Comparison of ENCODE assay signal across 30 cellular contexts in the genomic region with DNA sequence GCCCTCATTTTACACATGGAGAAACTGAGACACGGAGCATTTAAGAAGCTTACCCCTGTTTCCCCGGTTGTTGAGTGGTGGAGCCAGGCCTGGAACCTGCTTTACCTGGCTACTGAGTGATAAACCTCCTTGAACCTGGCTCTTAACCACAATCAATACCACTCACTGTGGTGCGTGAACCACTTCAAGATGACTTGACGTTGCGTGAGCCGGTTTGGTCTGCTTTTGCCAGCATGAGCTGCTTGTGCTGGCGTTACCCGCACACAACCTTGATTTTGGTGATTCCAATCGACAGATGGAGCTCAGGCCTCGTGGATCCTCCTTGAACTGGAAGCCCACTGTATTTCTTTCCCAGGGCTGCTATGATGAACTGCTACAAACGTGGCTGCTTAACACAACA. TPM values are rescaled to one million over a fixed set of nuclear protein-coding genes. Genes with fewer than 3 reads are reported as not detected.
DNase-seq lines count a peak whose midpoint lies in the region; ATAC-seq, FAIRE-seq and TF ChIP-seq lines count a peak whose summit lies in the region.
"Had no signal": no experiment of that assay in that cellular context is flagged by ENCODE, and none has a peak within 500 bp of the region (broad histone marks: within the 10 kb centered on the region; RNA-seq: fewer than 3 reads in every experiment).

No MANE protein-coding gene starts in this region.

- H3K36me3 ChIP-seq in right atrium auricular region (no peaks in the 10 kb centered on the region), WERI-Rb-1 (no peaks in the 10 kb centered on the region), upper lobe of right lung (no peaks in the 10 kb centered on the region), small intestine (ENCODE audit: control insufficient read depth in 2 of 2, insufficient read depth in 2 of 2, low read length in 2 of 2) (no peaks in the 10 kb centered on the region)
- H3K36me3 ChIP-seq: gastroesophageal sphincter, upper lobe of left lung had no signal

- WGBS in small intestine, 3 donors = 86 to 95% (median 91%) methylated on average over 11 of the region's 11 CpGs

- intact Hi-C loops in Right ventricle myocardium superior (cut with DNase I) = no loop called here
- intact Hi-C loops in upper lobe of right lung (cut with DNase I) = no loop called here

- DNase-seq in right atrium auricular region (ENCODE audit: low spot score) (peak; percentile 32), Right ventricle myocardium superior (no peak), WERI-Rb-1 (no peak), mesenteric fat pad (ENCODE audit: low spot score) (peak; percentile 45), upper lobe of right lung (peak; percentile 31), NCI-H2029 treated with DMSO at 0.1 percent for 48 hours (lab: John Stamatoyannopoulos, UW) (no peak), retina (no peak), small intestine (no peak)
- DNase-seq: activated B cell treated with CpG ODN at 0.5 μM for 24 hours; activated CD4-positive, alpha-beta T cell treated with anti-CD3 and anti-CD28 coated beads, Interleukin-2, amount 50 U/mL, for 4 hours; activated naive CD8-positive, alpha-beta T cell treated with anti-CD3 and anti-CD28 coated beads, Interleukin-2, amount 50 U/mL, for 24 hours; activated T-cell treated with anti-CD3 and anti-CD28 coated beads, Interleukin-2, amount 50 U/mL, for 24 hours; C1 segment of cervical spinal cord; midbrain; MV-4-11; naive thymus-derived CD4-positive, alpha-beta T cell; NCI-H146; NCI-H2171 treated with DMSO at 0.1 percent for 48 hours; NCI-H524; SIG-M5; SW 1271; T1000; upper lobe of left lung had no signal

- H3K27me3 ChIP-seq in right atrium auricular region (no peaks in the 10 kb centered on the region), WERI-Rb-1 (ENCODE audit: insufficient read depth, low read depth, severe bottlenecking) (no peaks in the 10 kb centered on the region), upper lobe of right lung (no peaks in the 10 kb centered on the region), small intestine (ENCODE audit: control insufficient read depth in 2 of 2, insufficient read depth in 2 of 2, low read length in 2 of 2) (no peaks in the 10 kb centered on the region)
- H3K27me3 ChIP-seq: gastroesophageal sphincter, hepatocyte, upper lobe of left lung had no signal

- H3K4me3 ChIP-seq in right atrium auricular region (no peak overlapping the region), WERI-Rb-1 (ENCODE audit: low read depth, low read length) (no peak overlapping the region), upper lobe of right lung (no peak overlapping the region), small intestine (ENCODE audit: low read depth in 1 of 2, low read length in 2 of 2) (no peak overlapping the region)
- H3K4me3 ChIP-seq: gastroesophageal sphincter, GM12878, hepatocyte, upper lobe of left lung had no signal

- peaks cover 0 to 46% of the 10 kb centered on the region in 2 donors for H3K4me1 ChIP-seq in right atrium auricular region
- peaks cover 38% of the 10 kb centered on the region for H3K4me1 ChIP-seq in upper lobe of right lung
- H3K4me1 ChIP-seq in small intestine (ENCODE audit: control insufficient read depth in 2 of 2, insufficient read depth in 1 of 2, low read depth in 1 of 2, low read length in 1 of 2) = peaks cover 5 to 9% of the 10 kb centered on the region in 2 donors

- TF ChIP-seq CTCF in right atrium auricular region (IDR thresholded peaks at IDR 0.05) (no peak), WERI-Rb-1 (IDR thresholded peaks at IDR 0.05; ENCODE audit: low read depth, low read length) (no peak), upper lobe of right lung (IDR thresholded peaks at IDR 0.05) (no peak)

- H3K27ac ChIP-seq in right atrium auricular region = no peak overlapping the region
- H3K27ac ChIP-seq in WERI-Rb-1 = peak overlapping the region; percentile 34
- no peak overlapping the region for H3K27ac ChIP-seq in upper lobe of right lung
- no peak overlapping the region for H3K27ac ChIP-seq in small intestine (ENCODE audit: low read depth in 1 of 2, low read length in 1 of 2)
- H3K27ac ChIP-seq: gastroesophageal sphincter, hepatocyte, upper lobe of left lung had no signal

- ATAC-seq in Right ventricle myocardium superior (ENCODE audit: poor library complexity) = no peak
- no peak for ATAC-seq in upper lobe of right lung
- ATAC-seq: activated naive CD8-positive, alpha-beta T cell treated with anti-CD3 and anti-CD28 coated beads, Interleukin-2, amount 50 U/mL, for 24 hours; gastroesophageal sphincter; GM12878; naive thymus-derived CD4-positive, alpha-beta T cell; Panc1 had no signal

- no peaks in the 10 kb centered on the region for H3K9me3 ChIP-seq in right atrium auricular region
- H3K9me3 ChIP-seq in WERI-Rb-1 (ENCODE audit: severe bottlenecking) = no peaks in the 10 kb centered on the region
- no peaks in the 10 kb centered on the region for H3K9me3 ChIP-seq in upper lobe of right lung
- H3K9me3 ChIP-seq in small intestine (ENCODE audit: control insufficient read depth, low read depth) = no peaks in the 10 kb centered on the region
- H3K9me3 ChIP-seq: gastroesophageal sphincter, upper lobe of left lung had no signal

- no peak for FAIRE-seq in small intestine (lab: Jason Lieb, UNC)
- FAIRE-seq: GM12878 had no signal

RNA-seq across cellular contexts. Expression of gene TINAGL1, which starts 6.1 kb away (rescaled TPM):
- 100 to 1,000 TPM; 211 to 264 TPM for total RNA-seq in right atrium auricular region
- 268 TPM for total RNA-seq in Right ventricle myocardium superior
- total RNA-seq in mesenteric fat pad = 154 TPM
- total RNA-seq in upper lobe of right lung = 154 TPM
- 10 to 100 TPM; 34.9 to 92.3 (median 44.5) TPM for polyA plus RNA-seq in small intestine
- total RNA-seq: activated B cell treated with CpG ODN at 0.5 μM for 24 hours; LHCN-M2; naive thymus-derived CD4-positive, alpha-beta T cell had no signal
- polyA plus RNA-seq: naive thymus-derived CD4-positive, alpha-beta T cell had no signal

RNA-seq across cellular contexts. Expression of gene HCRTR1, which starts 47.3 kb away (rescaled TPM):
- total RNA-seq in right atrium auricular region (under 1 TPM in 1 of 2 donors, not detected in 1; 0.43 TPM), Right ventricle myocardium superior (0.46 TPM), mesenteric fat pad (0.39 TPM), upper lobe of right lung (not detected)
- polyA plus RNA-seq in small intestine = under 1 TPM in 1 of 3 donors, not detected in 2; 0.06 TPM
- total RNA-seq: activated B cell treated with CpG ODN at 0.5 μM for 24 hours; Daoy; fibroblast of lung; GM12878; hepatocyte; LHCN-M2; naive thymus-derived CD4-positive, alpha-beta T cell had no signal
- polyA plus RNA-seq: fibroblast of lung; GM12878; hepatocyte; naive thymus-derived CD4-positive, alpha-beta T cell had no signal

Comparison
In these comparisons a context has a peak if more than half of its experiments do, and no peak if none do; other contexts are left out.
1. DNase-seq: peak in right atrium auricular region (single experiment), mesenteric fat pad (single experiment) and upper lobe of right lung (single experiment); none in Right ventricle myocardium superior (single experiment), WERI-Rb-1 (single experiment), NCI-H2029 treated with DMSO at 0.1 percent for 48 hours (single experiment), retina (single experiment) and small intestine (single experiment).